In the genomic region with DNA sequence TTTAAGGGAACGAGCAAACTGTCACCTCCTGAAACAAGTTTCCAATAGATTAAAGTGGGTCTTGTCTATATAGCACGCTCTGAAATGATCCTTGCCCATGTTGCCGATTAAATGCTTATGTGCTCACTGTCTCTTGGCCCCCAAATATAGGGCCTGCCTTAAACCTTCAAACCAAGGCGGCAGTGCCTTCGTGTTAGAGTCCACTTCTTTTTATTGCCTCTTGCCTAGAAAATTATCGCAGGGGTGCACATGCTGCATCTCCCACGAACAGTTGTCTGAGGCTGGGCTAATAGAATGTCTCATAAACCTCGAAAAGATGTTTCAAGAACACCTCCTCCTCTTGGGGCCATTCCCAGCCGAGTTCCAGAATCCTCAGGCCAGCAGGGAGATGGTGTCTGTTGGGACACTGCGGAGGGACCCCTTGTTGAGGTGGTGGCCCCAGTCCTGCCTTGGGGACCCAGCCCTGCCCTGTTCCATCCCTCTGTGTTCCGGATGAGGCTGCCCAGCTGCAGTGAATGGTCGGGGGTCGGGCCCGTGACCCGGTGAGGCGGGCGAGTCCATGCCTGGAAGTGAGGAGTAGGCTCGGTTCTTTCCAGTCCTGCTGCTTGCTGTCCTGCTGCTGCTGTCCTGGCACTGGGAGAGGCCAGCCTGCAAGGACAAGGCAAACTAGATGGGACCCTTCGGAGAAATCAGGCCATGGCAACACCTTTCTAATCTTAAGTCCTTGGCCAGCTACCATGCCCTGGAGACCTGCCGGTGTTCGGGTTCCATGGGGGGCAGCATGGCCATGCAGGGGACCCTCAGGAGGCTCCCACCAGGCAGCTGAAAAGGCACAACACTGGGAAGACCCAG, we compare ENCODE assay signal across 17 cellular contexts.
"Had no signal": no experiment of that assay in that cellular context is flagged by ENCODE, and none has a peak within 500 bp of the region (broad histone marks: within the 10 kb centered on the region; RNA-seq: fewer than 3 reads in every experiment).

No MANE protein-coding gene starts in this region.

- H3K36me3 ChIP-seq: upper lobe of right lung had no signal

- H3K9me3 Mint-ChIP-seq: activated naive CD4-positive, alpha-beta T cell treated with anti-CD3 and anti-CD28 coated beads, Interleukin-2, amount 50 U/mL, for 24 hours; stimulated activated naive CD8-positive, alpha-beta T cell treated with anti-CD3 and anti-CD28 coated beads, Interleukin-15, Interleukin-2, amounts not matched to agents 100 ng/mL and 50 ng/mL, for 24 hours had no signal

- H3K36me3 Mint-ChIP-seq: activated naive CD4-positive, alpha-beta T cell treated with anti-CD3 and anti-CD28 coated beads, Interleukin-2, amount 50 U/mL, for 24 hours; naive thymus-derived CD8-positive, alpha-beta T cell had no signal

- H3K27me3 ChIP-seq: body of pancreas, testis had no signal

- H3K27ac ChIP-seq: testis, upper lobe of right lung had no signal

- H3K27me3 Mint-ChIP-seq: activated naive CD4-positive, alpha-beta T cell treated with anti-CD3 and anti-CD28 coated beads, Interleukin-2, amount 50 U/mL, for 24 hours; stimulated activated naive CD8-positive, alpha-beta T cell treated with anti-CD3 and anti-CD28 coated beads, Interleukin-15, Interleukin-2, amounts not matched to agents 100 ng/mL and 50 ng/mL, for 24 hours had no signal

- H3K27ac Mint-ChIP-seq: activated CD4-positive, alpha-beta T cell treated with anti-CD3 and anti-CD28 coated beads, Interleukin-2, amount 10 ng/mL, durations not matched to agents 7 days and 5 days; activated naive CD4-positive, alpha-beta T cell treated with anti-CD3 and anti-CD28 coated beads, Interleukin-2, amount 50 U/mL, for 24 hours; stimulated activated naive CD8-positive, alpha-beta T cell treated with anti-CD3 and anti-CD28 coated beads, Interleukin-15, Interleukin-2, amounts not matched to agents 100 ng/mL and 50 ng/mL, for 24 hours; T-helper 1 cell treated with Interleukin-12 subunit alpha and Interleukin-12 subunit beta and Interleukin-4 antibody, amounts not matched to agents 30 μg/mL and 1 μg/mL, for 36 hours had no signal

- H3K4me3 ChIP-seq: body of pancreas, lung, testis, upper lobe of right lung had no signal

- DNase-seq: activated CD4-positive, alpha-beta T cell treated with anti-CD3 and anti-CD28 coated beads, Interleukin-2, amount 10 ng/mL, durations not matched to agents 7 days and 5 days; activated CD4-positive, CD25-positive, alpha-beta regulatory T cell; activated T-cell treated with anti-CD3 and anti-CD28 coated beads for 4 hours; amniotic stem cell; central memory CD4-positive, alpha-beta T cell; erythroblast; hippocampal formation; naive thymus-derived CD8-positive, alpha-beta T cell; stimulated activated CD4-positive, alpha-beta T cell treated with anti-CD3 and anti-CD28 coated beads, Interleukin-15, amount 100 ng/mL, for 24 hours; stimulated activated CD4-positive, alpha-beta T cell treated with anti-CD3 and anti-CD28 coated beads, Interleukin-4, amount 100 ng/mL, for 24 hours; testis; upper lobe of right lung had no signal

- H3K9me3 ChIP-seq: body of pancreas, testis, upper lobe of right lung had no signal

- H3K4me3 Mint-ChIP-seq: activated CD4-positive, alpha-beta T cell treated with anti-CD3 and anti-CD28 coated beads, Interleukin-2, amount 10 ng/mL, durations not matched to agents 7 days and 5 days; activated naive CD4-positive, alpha-beta T cell treated with anti-CD3 and anti-CD28 coated beads, Interleukin-2, amount 50 U/mL, for 24 hours; stimulated activated naive CD8-positive, alpha-beta T cell treated with anti-CD3 and anti-CD28 coated beads, Interleukin-15, Interleukin-2, amounts not matched to agents 100 ng/mL and 50 ng/mL, for 24 hours; T-helper 1 cell treated with Interleukin-12 subunit alpha and Interleukin-12 subunit beta and Interleukin-4 antibody, amounts not matched to agents 30 μg/mL and 1 μg/mL, for 36 hours had no signal

- ATAC-seq: naive thymus-derived CD8-positive, alpha-beta T cell; upper lobe of right lung had no signal
